ENCODE assay signal across 16 cellular contexts in the genomic region with DNA sequence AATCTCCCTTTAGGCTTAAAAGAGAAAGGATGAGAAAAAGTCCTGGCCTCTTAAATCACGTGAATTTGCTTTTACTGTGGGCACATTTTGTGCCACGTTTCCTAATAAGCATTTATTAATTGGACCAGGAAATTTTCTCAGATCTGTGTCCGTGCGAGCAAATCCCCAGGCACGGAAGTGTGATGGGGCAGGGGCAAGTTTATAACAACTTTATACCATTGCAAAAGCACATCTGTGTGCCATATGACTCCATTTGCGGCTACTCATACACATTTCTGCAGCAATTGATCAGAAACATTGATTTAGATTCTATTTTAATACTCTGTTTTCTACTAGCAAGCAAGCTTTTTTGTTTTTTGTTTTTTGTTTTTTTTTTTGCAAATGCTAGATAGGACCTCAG.
DNase-seq lines count a peak whose midpoint lies in the region; ATAC-seq and TF ChIP-seq lines count a peak whose summit lies in the region.
"Had no signal": no experiment of that assay in that cellular context is flagged by ENCODE, and none has a peak within 500 bp of the region (broad histone marks: within the 10 kb centered on the region; RNA-seq: fewer than 3 reads in every experiment).

No MANE protein-coding gene starts in this region.

- CTCF ChIA-PET in BJ (lab: Yijun Ruan, JAX), result no interaction called here

- TF ChIP-seq CTCF in BJ (IDR thresholded peaks at IDR 0.05; ENCODE audit: insufficient read depth, low read depth, low read length) (no peak), HFF-Myc (IDR thresholded peaks at IDR 0.05; ENCODE audit: low read depth, low read length, missing control alignments) (no peak), foreskin fibroblast (IDR thresholded peaks at IDR 0.05; ENCODE audit: low read depth, low read length) (no peak)

- H3K36me3 ChIP-seq in BJ (ENCODE audit: control insufficient read depth, insufficient read depth, low read length), result no peaks in the 10 kb centered on the region
- H3K36me3 ChIP-seq: BLaER1 treated with 17β-estradiol and CSF1 and Interleukin-3, amounts not matched to agents 10 nM and 100 nM had no signal

- DNase-seq in BJ (ENCODE audit: low read depth) (peak; percentile 4), HFF-Myc (ENCODE audit: extremely low read depth, low read depth) (peak; percentile 61), foreskin fibroblast (peak; percentile 36 to 38), GF-D8 (lab: John Stamatoyannopoulos, UW) (no peak)
- DNase-seq: CD4-positive, alpha-beta T cell; CD8-positive, alpha-beta memory T cell; DMS 273 treated with DMSO at 0.1 percent for 48 hours; DMS79; EL; GDM1; GM23248; H7; HCEC 1CT had no signal

- H3K4me3 ChIP-seq in BJ (ENCODE audit: low read depth, low read length) (no peak overlapping the region), HFF-Myc (replicated peaks; ENCODE audit: low read depth, low read length) (no peak overlapping the region), foreskin fibroblast (ENCODE audit: low read depth in 1 of 2, low read length in 2 of 2) (no peak overlapping the region)
- H3K4me3 ChIP-seq: BLaER1 treated with 17β-estradiol and CSF1 and Interleukin-3, amounts not matched to agents 10 nM and 100 nM; GM23248 had no signal

- no peak for ATAC-seq in HG03469 (IDR thresholded peaks at IDR 0.05; ENCODE audit: unreplicated experiment)
- ATAC-seq in GM21367 (IDR thresholded peaks at IDR 0.05; ENCODE audit: unreplicated experiment), result no peak

- no peaks in the 10 kb centered on the region for H3K27me3 ChIP-seq in BJ (ENCODE audit: control insufficient read depth, insufficient read depth, low read length)
- H3K27me3 ChIP-seq: BLaER1 treated with 17β-estradiol and CSF1 and Interleukin-3, amounts not matched to agents 10 nM and 100 nM had no signal

- POLR2A ChIA-PET in BJ (lab: Charles Lee), result no interaction called here
